ENCODE assay signal across 1 cellular context in the genomic region with DNA sequence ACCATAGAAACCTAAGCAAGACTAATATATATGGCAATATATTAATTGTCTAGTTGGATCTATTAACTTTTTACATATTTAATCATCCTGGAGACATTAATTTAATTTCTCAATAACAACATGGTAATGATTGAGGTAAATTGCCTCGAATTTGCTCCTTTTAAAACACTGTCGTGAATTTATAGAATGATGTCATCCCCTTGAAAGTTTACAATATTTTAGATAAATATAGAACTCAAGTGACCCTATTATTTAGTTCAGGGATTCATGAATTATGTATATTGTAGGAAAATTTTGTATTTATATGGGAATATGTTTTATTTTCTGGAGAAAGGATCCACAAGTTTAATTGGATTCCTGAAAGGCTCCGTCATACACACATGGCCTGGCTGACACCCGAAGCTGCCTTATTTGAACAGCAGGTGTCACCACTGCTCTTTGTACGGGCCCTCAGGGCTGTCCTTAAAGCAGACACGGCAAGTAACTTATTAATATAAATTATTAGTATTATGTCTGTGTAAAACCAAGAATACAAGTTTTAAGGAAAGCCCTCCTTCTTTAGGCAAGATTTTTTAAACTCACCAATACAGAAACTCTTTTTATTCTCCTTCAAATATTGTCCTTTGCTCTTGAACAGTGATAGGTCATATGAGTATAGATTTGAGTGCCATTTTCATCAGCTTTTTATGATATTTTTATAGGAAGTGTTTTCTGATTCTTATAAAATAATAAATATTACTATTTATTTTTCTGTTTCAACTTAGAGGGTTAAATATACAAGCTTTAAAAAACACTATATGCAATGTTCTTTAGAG.
TF ChIP-seq lines count a peak whose summit lies in the region.

No MANE protein-coding gene starts in this region.

TF ChIP-seq in K562, 482 proteins besides CTCF, POLR2A, EP300 and RAD21 (continued from another document and continues in another):
- TF ChIP-seq, protein P1, sequence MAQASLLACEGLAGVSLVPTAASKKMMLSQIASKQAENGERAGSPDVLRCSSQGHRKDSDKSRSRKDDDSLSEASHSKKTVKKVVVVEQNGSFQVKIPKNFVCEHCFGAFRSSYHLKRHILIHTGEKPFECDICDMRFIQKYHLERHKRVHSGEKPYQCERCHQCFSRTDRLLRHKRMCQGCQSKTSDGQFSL (CRISPR knock-in tag; IDR thresholded peaks at IDR 0.05), result no peak
- TF ChIP-seq, protein P1 (tag; IDR thresholded peaks at IDR 0.05), result no peak
- TF ChIP-seq, protein P2, sequence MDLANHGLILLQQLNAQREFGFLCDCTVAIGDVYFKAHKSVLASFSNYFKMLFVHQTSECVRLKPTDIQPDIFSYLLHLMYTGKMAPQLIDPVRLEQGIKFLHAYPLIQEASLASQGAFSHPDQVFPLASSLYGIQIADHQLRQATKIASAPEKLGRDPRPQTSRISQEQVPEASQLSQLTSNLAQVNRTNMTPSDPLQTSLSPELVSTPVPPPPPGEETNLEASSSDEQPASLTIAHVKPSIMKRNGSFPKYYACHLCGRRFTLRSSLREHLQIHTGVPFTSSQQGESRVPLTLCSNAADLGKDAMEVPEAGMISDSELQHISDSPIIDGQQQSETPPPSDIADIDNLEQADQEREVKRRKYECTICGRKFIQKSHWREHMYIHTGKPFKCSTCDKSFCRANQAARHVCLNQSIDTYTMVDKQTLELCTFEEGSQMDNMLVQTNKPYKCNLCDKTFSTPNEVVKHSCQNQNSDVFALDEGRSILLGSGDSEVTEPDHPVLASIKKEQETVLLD (IDR thresholded peaks at IDR 0.05), result no peak
- TF ChIP-seq PHB (CRISPR knock-in tag; IDR thresholded peaks at IDR 0.05) (no peak), CBFA2T2 (conservative IDR thresholded peaks at IDR 0.05) (no peak), WHSC1 (IDR thresholded peaks at IDR 0.05; ENCODE audit: low read length) (no peak), KDM4B (IDR thresholded peaks at IDR 0.05; ENCODE audit: borderline replicate concordance in 2 of 2, low read depth in 1 of 2) (no peak), PHF8 (IDR thresholded peaks at IDR 0.05; ENCODE audit: borderline replicate concordance, low read length) (no peak), ZC3H11A (IDR thresholded peaks at IDR 0.05; ENCODE audit: low read depth, low read length) (no peak), SIN3B (IDR thresholded peaks at IDR 0.05; ENCODE audit: low read depth) (no peak), ZFPM2 (CRISPR knock-in tag; IDR thresholded peaks at IDR 0.05) (no peak), IRF2 (CRISPR knock-in tag; IDR thresholded peaks at IDR 0.05) (no peak), NONO (IDR thresholded peaks at IDR 0.05; ENCODE audit: low read depth in 2 of 2, low read length in 1 of 2) (no peak), SMC3 (conservative IDR thresholded peaks at IDR 0.05; ENCODE audit: insufficient read depth, low read depth, low read length) (peak; percentile 65), RB1 (IDR thresholded peaks at IDR 0.05; ENCODE audit: low read depth) (no peak), HDGF (IDR thresholded peaks at IDR 0.05) (no peak), RBM14 (IDR thresholded peaks at IDR 0.05; ENCODE audit: borderline replicate concordance, insufficient read depth, low read depth, low read length) (no peak), CREM (IDR thresholded peaks at IDR 0.05; ENCODE audit: low read depth) (peak; percentile 40), ZNF24 (IDR thresholded peaks at IDR 0.05) (no peak)
- TF ChIP-seq, protein P3, sequence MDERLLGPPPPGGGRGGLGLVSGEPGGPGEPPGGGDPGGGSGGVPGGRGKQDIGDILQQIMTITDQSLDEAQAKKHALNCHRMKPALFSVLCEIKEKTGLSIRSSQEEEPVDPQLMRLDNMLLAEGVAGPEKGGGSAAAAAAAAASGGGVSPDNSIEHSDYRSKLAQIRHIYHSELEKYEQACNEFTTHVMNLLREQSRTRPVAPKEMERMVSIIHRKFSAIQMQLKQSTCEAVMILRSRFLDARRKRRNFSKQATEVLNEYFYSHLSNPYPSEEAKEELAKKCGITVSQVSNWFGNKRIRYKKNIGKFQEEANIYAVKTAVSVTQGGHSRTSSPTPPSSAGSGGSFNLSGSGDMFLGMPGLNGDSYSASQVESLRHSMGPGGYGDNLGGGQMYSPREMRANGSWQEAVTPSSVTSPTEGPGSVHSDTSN (CRISPR knock-in tag; IDR thresholded peaks at IDR 0.05; ENCODE audit: low read depth), result no peak
- TF ChIP-seq, protein P3 (tag; conservative IDR thresholded peaks at IDR 0.05; ENCODE audit: low read depth), result no peak
- TF ChIP-seq, protein P4, sequence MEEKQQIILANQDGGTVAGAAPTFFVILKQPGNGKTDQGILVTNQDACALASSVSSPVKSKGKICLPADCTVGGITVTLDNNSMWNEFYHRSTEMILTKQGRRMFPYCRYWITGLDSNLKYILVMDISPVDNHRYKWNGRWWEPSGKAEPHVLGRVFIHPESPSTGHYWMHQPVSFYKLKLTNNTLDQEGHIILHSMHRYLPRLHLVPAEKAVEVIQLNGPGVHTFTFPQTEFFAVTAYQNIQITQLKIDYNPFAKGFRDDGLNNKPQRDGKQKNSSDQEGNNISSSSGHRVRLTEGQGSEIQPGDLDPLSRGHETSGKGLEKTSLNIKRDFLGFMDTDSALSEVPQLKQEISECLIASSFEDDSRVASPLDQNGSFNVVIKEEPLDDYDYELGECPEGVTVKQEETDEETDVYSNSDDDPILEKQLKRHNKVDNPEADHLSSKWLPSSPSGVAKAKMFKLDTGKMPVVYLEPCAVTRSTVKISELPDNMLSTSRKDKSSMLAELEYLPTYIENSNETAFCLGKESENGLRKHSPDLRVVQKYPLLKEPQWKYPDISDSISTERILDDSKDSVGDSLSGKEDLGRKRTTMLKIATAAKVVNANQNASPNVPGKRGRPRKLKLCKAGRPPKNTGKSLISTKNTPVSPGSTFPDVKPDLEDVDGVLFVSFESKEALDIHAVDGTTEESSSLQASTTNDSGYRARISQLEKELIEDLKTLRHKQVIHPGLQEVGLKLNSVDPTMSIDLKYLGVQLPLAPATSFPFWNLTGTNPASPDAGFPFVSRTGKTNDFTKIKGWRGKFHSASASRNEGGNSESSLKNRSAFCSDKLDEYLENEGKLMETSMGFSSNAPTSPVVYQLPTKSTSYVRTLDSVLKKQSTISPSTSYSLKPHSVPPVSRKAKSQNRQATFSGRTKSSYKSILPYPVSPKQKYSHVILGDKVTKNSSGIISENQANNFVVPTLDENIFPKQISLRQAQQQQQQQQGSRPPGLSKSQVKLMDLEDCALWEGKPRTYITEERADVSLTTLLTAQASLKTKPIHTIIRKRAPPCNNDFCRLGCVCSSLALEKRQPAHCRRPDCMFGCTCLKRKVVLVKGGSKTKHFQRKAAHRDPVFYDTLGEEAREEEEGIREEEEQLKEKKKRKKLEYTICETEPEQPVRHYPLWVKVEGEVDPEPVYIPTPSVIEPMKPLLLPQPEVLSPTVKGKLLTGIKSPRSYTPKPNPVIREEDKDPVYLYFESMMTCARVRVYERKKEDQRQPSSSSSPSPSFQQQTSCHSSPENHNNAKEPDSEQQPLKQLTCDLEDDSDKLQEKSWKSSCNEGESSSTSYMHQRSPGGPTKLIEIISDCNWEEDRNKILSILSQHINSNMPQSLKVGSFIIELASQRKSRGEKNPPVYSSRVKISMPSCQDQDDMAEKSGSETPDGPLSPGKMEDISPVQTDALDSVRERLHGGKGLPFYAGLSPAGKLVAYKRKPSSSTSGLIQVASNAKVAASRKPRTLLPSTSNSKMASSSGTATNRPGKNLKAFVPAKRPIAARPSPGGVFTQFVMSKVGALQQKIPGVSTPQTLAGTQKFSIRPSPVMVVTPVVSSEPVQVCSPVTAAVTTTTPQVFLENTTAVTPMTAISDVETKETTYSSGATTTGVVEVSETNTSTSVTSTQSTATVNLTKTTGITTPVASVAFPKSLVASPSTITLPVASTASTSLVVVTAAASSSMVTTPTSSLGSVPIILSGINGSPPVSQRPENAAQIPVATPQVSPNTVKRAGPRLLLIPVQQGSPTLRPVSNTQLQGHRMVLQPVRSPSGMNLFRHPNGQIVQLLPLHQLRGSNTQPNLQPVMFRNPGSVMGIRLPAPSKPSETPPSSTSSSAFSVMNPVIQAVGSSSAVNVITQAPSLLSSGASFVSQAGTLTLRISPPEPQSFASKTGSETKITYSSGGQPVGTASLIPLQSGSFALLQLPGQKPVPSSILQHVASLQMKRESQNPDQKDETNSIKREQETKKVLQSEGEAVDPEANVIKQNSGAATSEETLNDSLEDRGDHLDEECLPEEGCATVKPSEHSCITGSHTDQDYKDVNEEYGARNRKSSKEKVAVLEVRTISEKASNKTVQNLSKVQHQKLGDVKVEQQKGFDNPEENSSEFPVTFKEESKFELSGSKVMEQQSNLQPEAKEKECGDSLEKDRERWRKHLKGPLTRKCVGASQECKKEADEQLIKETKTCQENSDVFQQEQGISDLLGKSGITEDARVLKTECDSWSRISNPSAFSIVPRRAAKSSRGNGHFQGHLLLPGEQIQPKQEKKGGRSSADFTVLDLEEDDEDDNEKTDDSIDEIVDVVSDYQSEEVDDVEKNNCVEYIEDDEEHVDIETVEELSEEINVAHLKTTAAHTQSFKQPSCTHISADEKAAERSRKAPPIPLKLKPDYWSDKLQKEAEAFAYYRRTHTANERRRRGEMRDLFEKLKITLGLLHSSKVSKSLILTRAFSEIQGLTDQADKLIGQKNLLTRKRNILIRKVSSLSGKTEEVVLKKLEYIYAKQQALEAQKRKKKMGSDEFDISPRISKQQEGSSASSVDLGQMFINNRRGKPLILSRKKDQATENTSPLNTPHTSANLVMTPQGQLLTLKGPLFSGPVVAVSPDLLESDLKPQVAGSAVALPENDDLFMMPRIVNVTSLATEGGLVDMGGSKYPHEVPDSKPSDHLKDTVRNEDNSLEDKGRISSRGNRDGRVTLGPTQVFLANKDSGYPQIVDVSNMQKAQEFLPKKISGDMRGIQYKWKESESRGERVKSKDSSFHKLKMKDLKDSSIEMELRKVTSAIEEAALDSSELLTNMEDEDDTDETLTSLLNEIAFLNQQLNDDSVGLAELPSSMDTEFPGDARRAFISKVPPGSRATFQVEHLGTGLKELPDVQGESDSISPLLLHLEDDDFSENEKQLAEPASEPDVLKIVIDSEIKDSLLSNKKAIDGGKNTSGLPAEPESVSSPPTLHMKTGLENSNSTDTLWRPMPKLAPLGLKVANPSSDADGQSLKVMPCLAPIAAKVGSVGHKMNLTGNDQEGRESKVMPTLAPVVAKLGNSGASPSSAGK (IDR thresholded peaks at IDR 0.05), result no peak
- TF ChIP-seq, protein P5, sequence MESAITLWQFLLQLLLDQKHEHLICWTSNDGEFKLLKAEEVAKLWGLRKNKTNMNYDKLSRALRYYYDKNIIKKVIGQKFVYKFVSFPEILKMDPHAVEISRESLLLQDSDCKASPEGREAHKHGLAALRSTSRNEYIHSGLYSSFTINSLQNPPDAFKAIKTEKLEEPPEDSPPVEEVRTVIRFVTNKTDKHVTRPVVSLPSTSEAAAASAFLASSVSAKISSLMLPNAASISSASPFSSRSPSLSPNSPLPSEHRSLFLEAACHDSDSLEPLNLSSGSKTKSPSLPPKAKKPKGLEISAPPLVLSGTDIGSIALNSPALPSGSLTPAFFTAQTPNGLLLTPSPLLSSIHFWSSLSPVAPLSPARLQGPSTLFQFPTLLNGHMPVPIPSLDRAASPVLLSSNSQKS (CRISPR knock-in tag; IDR thresholded peaks at IDR 0.05), result no peak
- TF ChIP-seq, protein P6, sequence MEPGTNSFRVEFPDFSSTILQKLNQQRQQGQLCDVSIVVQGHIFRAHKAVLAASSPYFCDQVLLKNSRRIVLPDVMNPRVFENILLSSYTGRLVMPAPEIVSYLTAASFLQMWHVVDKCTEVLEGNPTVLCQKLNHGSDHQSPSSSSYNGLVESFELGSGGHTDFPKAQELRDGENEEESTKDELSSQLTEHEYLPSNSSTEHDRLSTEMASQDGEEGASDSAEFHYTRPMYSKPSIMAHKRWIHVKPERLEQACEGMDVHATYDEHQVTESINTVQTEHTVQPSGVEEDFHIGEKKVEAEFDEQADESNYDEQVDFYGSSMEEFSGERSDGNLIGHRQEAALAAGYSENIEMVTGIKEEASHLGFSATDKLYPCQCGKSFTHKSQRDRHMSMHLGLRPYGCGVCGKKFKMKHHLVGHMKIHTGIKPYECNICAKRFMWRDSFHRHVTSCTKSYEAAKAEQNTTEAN (CRISPR knock-in tag; IDR thresholded peaks at IDR 0.05), result no peak
- TF ChIP-seq, protein P7, sequence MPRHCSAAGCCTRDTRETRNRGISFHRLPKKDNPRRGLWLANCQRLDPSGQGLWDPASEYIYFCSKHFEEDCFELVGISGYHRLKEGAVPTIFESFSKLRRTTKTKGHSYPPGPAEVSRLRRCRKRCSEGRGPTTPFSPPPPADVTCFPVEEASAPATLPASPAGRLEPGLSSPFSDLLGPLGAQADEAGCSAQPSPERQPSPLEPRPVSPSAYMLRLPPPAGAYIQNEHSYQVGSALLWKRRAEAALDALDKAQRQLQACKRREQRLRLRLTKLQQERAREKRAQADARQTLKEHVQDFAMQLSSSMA (CRISPR knock-in tag; IDR thresholded peaks at IDR 0.05), result no peak
- TF ChIP-seq, protein P8, sequence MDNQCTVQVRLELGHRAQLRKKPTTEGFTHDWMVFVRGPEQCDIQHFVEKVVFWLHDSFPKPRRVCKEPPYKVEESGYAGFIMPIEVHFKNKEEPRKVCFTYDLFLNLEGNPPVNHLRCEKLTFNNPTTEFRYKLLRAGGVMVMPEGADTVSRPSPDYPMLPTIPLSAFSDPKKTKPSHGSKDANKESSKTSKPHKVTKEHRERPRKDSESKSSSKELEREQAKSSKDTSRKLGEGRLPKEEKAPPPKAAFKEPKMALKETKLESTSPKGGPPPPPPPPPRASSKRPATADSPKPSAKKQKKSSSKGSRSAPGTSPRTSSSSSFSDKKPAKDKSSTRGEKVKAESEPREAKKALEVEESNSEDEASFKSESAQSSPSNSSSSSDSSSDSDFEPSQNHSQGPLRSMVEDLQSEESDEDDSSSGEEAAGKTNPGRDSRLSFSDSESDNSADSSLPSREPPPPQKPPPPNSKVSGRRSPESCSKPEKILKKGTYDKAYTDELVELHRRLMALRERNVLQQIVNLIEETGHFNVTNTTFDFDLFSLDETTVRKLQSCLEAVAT (IDR thresholded peaks at IDR 0.05), result no peak
- TF ChIP-seq, protein P9, sequence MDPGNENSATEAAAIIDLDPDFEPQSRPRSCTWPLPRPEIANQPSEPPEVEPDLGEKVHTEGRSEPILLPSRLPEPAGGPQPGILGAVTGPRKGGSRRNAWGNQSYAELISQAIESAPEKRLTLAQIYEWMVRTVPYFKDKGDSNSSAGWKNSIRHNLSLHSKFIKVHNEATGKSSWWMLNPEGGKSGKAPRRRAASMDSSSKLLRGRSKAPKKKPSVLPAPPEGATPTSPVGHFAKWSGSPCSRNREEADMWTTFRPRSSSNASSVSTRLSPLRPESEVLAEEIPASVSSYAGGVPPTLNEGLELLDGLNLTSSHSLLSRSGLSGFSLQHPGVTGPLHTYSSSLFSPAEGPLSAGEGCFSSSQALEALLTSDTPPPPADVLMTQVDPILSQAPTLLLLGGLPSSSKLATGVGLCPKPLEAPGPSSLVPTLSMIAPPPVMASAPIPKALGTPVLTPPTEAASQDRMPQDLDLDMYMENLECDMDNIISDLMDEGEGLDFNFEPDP (CRISPR knock-in tag; IDR thresholded peaks at IDR 0.05), result no peak
